In genomic region chr16:88810166-88810867, GRCh38 we compare ENCODE assay signal across 7 cellular contexts. TPM values are rescaled to one million over a fixed set of nuclear protein-coding genes. Genes with fewer than 3 reads are reported as not detected.
DNase-seq lines count a peak whose midpoint lies in the region; ATAC-seq and TF ChIP-seq lines count a peak whose summit lies in the region.

No MANE protein-coding gene starts in this region.

- no peaks in the 10 kb centered on the region for H3K9me3 Mint-ChIP-seq in nephron progenitor cell

- H3K27me3 Mint-ChIP-seq in nephron progenitor cell (ENCODE audit: low read depth, poor library complexity): peaks cover 3% of the 10 kb centered on the region

- peaks cover 11% of the 10 kb centered on the region for H3K4me1 ChIP-seq in OCI-LY3 (ENCODE audit: low read length)

- peak overlapping the region; percentile 80 for H3K4me2 ChIP-seq in OCI-LY3 (ENCODE audit: low read length)

- H3K27ac ChIP-seq in OCI-LY3 (ENCODE audit: low read length): peak overlapping the region; percentile 57

- no peaks in the 10 kb centered on the region for H3K27me3 ChIP-seq in OCI-LY3 (ENCODE audit: low read depth, low read length)

- peak; percentile 26 for TF ChIP-seq POLR2A in GM18526 (IDR thresholded peaks at IDR 0.05; ENCODE audit: extremely low read depth, insufficient read length)

- H3K4me3 ChIP-seq in OCI-LY3 (ENCODE audit: low read length): peak overlapping the region; percentile 84

- TF ChIP-seq CTCF in OCI-LY3 (IDR thresholded peaks at IDR 0.05; ENCODE audit: low read depth, low read length) (no peak), nephron progenitor cell (IDR thresholded peaks at IDR 0.05) (no peak), omental fat pad (IDR thresholded peaks at IDR 0.05) (no peak)

- ATAC-seq in GM18873 (IDR thresholded peaks at IDR 0.05; ENCODE audit: low FRiP score, unreplicated experiment) (no peak), omental fat pad (ENCODE audit: low FRiP score) (no peak), GM19452 (IDR thresholded peaks at IDR 0.05; ENCODE audit: unreplicated experiment) (no peak)

- no peaks in the 10 kb centered on the region for H3K9me3 ChIP-seq in OCI-LY3 (ENCODE audit: insufficient read depth, low read length)

- peaks cover 12% of the 10 kb centered on the region for H3K4me1 Mint-ChIP-seq in nephron progenitor cell

- peaks cover 5% of the 10 kb centered on the region for H3K36me3 Mint-ChIP-seq in nephron progenitor cell (ENCODE audit: low read depth)

- no peak overlapping the region for H2AFZ ChIP-seq in OCI-LY3 (ENCODE audit: low read depth, low read length)

- H3K36me3 ChIP-seq in OCI-LY3 (replicated peaks; ENCODE audit: low read depth, low read length): peaks cover 40% of the 10 kb centered on the region

- DNase-seq in cerebellar cortex (ENCODE audit: low spot score): peak; percentile 31
- no peak for DNase-seq in nephron progenitor cell
- DNase-seq in omental fat pad (ENCODE audit: low spot score): no peak

- H3K4me3 Mint-ChIP-seq in nephron progenitor cell: peak overlapping the region; percentile 84

- no peak overlapping the region for H3K27ac Mint-ChIP-seq in nephron progenitor cell

- peak overlapping the region; percentile 73 for H3K9ac ChIP-seq in OCI-LY3 (ENCODE audit: low read length)

- H4K20me1 ChIP-seq in OCI-LY3 (ENCODE audit: insufficient read depth, low read length): peaks cover 20% of the 10 kb centered on the region; the same call in 1 of the 2 replicates

- peaks cover 34% of the 10 kb centered on the region for H3K79me2 ChIP-seq in OCI-LY3 (ENCODE audit: low read length)

RNA-seq across cellular contexts. Expression of gene APRT, which starts 1.4 kb away (rescaled TPM):
- 100 to 1,000 TPM in 3 of 4 donors, 10 to 100 TPM in 1; 94.4 to 127 (median 115) TPM for total RNA-seq in omental fat pad

RNA-seq across cellular contexts. Expression of gene CDT1, which starts 6.7 kb away (rescaled TPM):
- total RNA-seq in omental fat pad: 1 to 10 TPM in 2 of 4 donors, under 1 TPM in 2; 0.19 to 3.5 (median 1.6) TPM

RNA-seq across cellular contexts. Expression of gene PIEZO1, which starts 25.3 kb away (rescaled TPM):
- total RNA-seq in omental fat pad: 100 to 1,000 TPM; 151 to 315 (median 249) TPM

RNA-seq across cellular contexts. Expression of gene GALNS, which starts 46.4 kb away (rescaled TPM):
- total RNA-seq in omental fat pad: 10 to 100 TPM; 15.0 to 32.0 (median 23.4) TPM

RNA-seq across cellular contexts. Expression of gene TRAPPC2L, which starts 46.6 kb away (rescaled TPM):
- 10 to 100 TPM; 25.3 to 49.4 (median 39.7) TPM for total RNA-seq in omental fat pad
